In the genomic region with DNA sequence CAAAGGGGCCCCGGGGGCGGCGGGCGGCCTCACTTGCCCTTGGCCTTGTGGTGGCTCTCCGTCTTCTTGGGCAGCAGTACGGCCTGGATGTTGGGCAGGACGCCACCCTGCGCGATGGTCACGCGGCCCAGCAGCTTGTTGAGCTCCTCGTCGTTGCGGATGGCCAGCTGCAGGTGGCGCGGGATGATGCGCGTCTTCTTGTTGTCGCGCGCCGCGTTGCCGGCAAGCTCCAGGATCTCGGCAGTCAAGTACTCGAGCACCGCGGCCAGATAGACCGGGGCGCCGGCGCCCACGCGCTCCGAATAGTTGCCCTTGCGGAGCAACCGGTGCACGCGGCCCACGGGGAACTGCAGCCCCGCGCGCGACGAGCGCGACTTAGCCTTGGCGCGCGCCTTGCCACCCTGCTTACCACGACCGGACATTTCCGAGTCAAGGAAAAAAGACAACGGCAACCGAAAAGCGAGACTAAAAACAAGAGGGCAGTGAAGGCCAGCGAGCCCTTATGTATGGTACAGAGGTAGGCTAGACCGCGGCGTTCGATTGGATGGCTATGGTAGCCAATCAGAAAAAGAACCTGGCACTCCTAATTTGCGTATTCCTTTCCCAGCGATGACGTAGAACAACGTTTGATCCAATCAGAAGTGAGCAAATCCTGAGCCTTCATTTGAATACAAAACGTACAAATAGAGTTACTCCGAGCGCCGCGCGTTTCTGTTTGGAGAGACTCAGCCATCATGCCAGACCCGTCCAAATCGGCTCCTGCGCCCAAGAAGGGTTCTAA, we compare ENCODE assay signal across 8 cellular contexts. TPM values are rescaled to one million over a fixed set of nuclear protein-coding genes. Genes with fewer than 3 reads are reported as not detected.
DNase-seq lines count a peak whose midpoint lies in the region; ATAC-seq and TF ChIP-seq lines count a peak whose summit lies in the region.

No MANE protein-coding gene starts in this region.

- no peaks in the 10 kb centered on the region for H3F3A ChIP-seq in MM.1S (ENCODE audit: insufficient read depth, low read length)

- peak overlapping the region; percentile 43 for H3K9ac ChIP-seq in MM.1S (ENCODE audit: low read length)

- H3K27ac Mint-ChIP-seq in activated naive CD4-positive, alpha-beta T cell treated with anti-CD3 and anti-CD28 coated beads, Interleukin-2, amount 50 U/mL, for 24 hours: peak overlapping the region; percentile 93
- H3K27ac Mint-ChIP-seq in glutamatergic neuron (ENCODE audit: unreplicated experiment): peak overlapping the region; percentile 99

- no peaks in the 10 kb centered on the region for H3K9me3 Mint-ChIP-seq in activated naive CD4-positive, alpha-beta T cell treated with anti-CD3 and anti-CD28 coated beads, Interleukin-2, amount 50 U/mL, for 24 hours
- H3K9me3 Mint-ChIP-seq in glutamatergic neuron (ENCODE audit: unreplicated experiment): peaks cover 10% of the 10 kb centered on the region

- H3K4me3 ChIP-seq in MM.1S (ENCODE audit: low read length): peak overlapping the region; percentile 51
- H3K4me3 ChIP-seq in osteoblast (ENCODE audit: insufficient read depth, low read length): peak overlapping the region; percentile 83
- peak overlapping the region; percentile 71 for H3K4me3 ChIP-seq in thoracic aorta

- H3K9me3 ChIP-seq in MM.1S (replicated peaks; ENCODE audit: insufficient read depth, low read length) (no peaks in the 10 kb centered on the region), osteoblast (ENCODE audit: low read depth, low read length) (no peaks in the 10 kb centered on the region), thoracic aorta (no peaks in the 10 kb centered on the region)

- H3K79me2 ChIP-seq in MM.1S (ENCODE audit: low read length): no peaks in the 10 kb centered on the region
- peaks cover 5% of the 10 kb centered on the region for H3K79me2 ChIP-seq in osteoblast (ENCODE audit: insufficient read depth, low read length)

- H3K27me3 Mint-ChIP-seq in activated naive CD4-positive, alpha-beta T cell treated with anti-CD3 and anti-CD28 coated beads, Interleukin-2, amount 50 U/mL, for 24 hours: peaks cover 4% of the 10 kb centered on the region
- H3K27me3 Mint-ChIP-seq in glutamatergic neuron (ENCODE audit: unreplicated experiment): peaks cover 15% of the 10 kb centered on the region

- H3K4me2 ChIP-seq in MM.1S (ENCODE audit: low read depth, low read length): peak overlapping the region; percentile 60; the same call in 1 of the 2 replicates
- peak overlapping the region; percentile 92 for H3K4me2 ChIP-seq in osteoblast (ENCODE audit: insufficient read depth, low read length)

- in situ Hi-C loops in G401 (cut with HindIII; ENCODE audit: low sequenced_read_pairs): no loop called here
- in situ Hi-C loops in SK-MEL-5 (cut with HindIII; ENCODE audit: low pct_unique_long_range_greater_than_20kb, low sequenced_read_pairs): no loop called here

- no peaks in the 10 kb centered on the region for H3K9me2 ChIP-seq in MM.1S (replicated peaks; ENCODE audit: insufficient read depth, low read length)

- H3K27ac ChIP-seq in MM.1S (ENCODE audit: low read length) (peak overlapping the region; percentile 66; the same call in 1 of the 2 replicates), osteoblast (ENCODE audit: low read depth, low read length) (peak overlapping the region; percentile 61), thoracic aorta (peak overlapping the region; percentile 20 to 27)

- H3K27me3 ChIP-seq in MM.1S (replicated peaks; ENCODE audit: insufficient read depth, low read length) (0 out of 2 replicates have a peak, but pooled peaks cover 3% of the 10 kb centered on the region), osteoblast (ENCODE audit: insufficient read depth, low read length) (peaks cover 18% of the 10 kb centered on the region), thoracic aorta (replicated peaks; ENCODE audit: insufficient read depth) (peaks cover 5% of the 10 kb centered on the region)

- peak overlapping the region; percentile 94 for H3K4me3 Mint-ChIP-seq in activated naive CD4-positive, alpha-beta T cell treated with anti-CD3 and anti-CD28 coated beads, Interleukin-2, amount 50 U/mL, for 24 hours
- H3K4me3 Mint-ChIP-seq in glutamatergic neuron (ENCODE audit: unreplicated experiment): peak overlapping the region; percentile 98

- no peaks in the 10 kb centered on the region for H3K36me3 Mint-ChIP-seq in activated naive CD4-positive, alpha-beta T cell treated with anti-CD3 and anti-CD28 coated beads, Interleukin-2, amount 50 U/mL, for 24 hours
- no peaks in the 10 kb centered on the region for H3K36me3 Mint-ChIP-seq in glutamatergic neuron (ENCODE audit: unreplicated experiment)

- H3K36me3 ChIP-seq in MM.1S (replicated peaks; ENCODE audit: insufficient read depth, low read length): no peaks in the 10 kb centered on the region
- no peaks in the 10 kb centered on the region for H3K36me3 ChIP-seq in osteoblast (ENCODE audit: insufficient read depth, low read length)
- no peaks in the 10 kb centered on the region for H3K36me3 ChIP-seq in thoracic aorta

- H4K20me1 ChIP-seq in MM.1S (ENCODE audit: insufficient read depth, low read length): no peaks in the 10 kb centered on the region
- H4K20me1 ChIP-seq in osteoblast (ENCODE audit: insufficient read depth, low read length): no peaks in the 10 kb centered on the region

- peaks cover 16% of the 10 kb centered on the region; the same call in 1 of the 2 replicates for H3K4me1 ChIP-seq in MM.1S (ENCODE audit: low read length)
- peaks cover 4% of the 10 kb centered on the region for H3K4me1 ChIP-seq in osteoblast (ENCODE audit: insufficient read depth, low read length)
- H3K4me1 ChIP-seq in thoracic aorta (ENCODE audit: control insufficient read depth in 1 of 2, low read depth in 2 of 2): peaks cover 3 to 27% of the 10 kb centered on the region in 2 donors

- DNase-seq in G401 (ENCODE audit: low spot score): peak; percentile 100
- DNase-seq in H4 (ENCODE audit: low spot score): peak; percentile 99
- DNase-seq in MM.1S: peak; percentile 90
- DNase-seq in SK-MEL-5 (ENCODE audit: low read depth, low spot score): peak; percentile 99
- peak; percentile 89 for DNase-seq in glutamatergic neuron
- DNase-seq in osteoblast (ENCODE audit: insufficient read length, low spot score, missing footprints): peak; percentile 99
- DNase-seq in thoracic aorta (ENCODE audit: low spot score): peak; percentile 62

- peaks cover 42% of the 10 kb centered on the region for H3K4me1 Mint-ChIP-seq in activated naive CD4-positive, alpha-beta T cell treated with anti-CD3 and anti-CD28 coated beads, Interleukin-2, amount 50 U/mL, for 24 hours
- peaks cover 10% of the 10 kb centered on the region for H3K4me1 Mint-ChIP-seq in glutamatergic neuron (ENCODE audit: low read depth, unreplicated experiment)

- no peak; the same call in 1 of the 2 replicates for TF ChIP-seq CTCF in MM.1S (IDR thresholded peaks at IDR 0.05; ENCODE audit: low read length)
- TF ChIP-seq CTCF in glutamatergic neuron (IDR thresholded peaks at IDR 0.05; ENCODE audit: partially characterized antibody, unreplicated experiment): peak; percentile 59
- TF ChIP-seq CTCF in osteoblast (IDR thresholded peaks at IDR 0.05; ENCODE audit: extremely low read depth, low read depth, low read length): no peak
- TF ChIP-seq CTCF in thoracic aorta (IDR thresholded peaks at IDR 0.05): no peak

- 0 out of 2 replicates have a peak overlapping the region, but pooled peaks have one; percentile 8 for H2AFZ ChIP-seq in MM.1S (ENCODE audit: low read length)
- peak overlapping the region; percentile 91 for H2AFZ ChIP-seq in osteoblast (ENCODE audit: low read length)

- ATAC-seq in thoracic aorta (ENCODE audit: insufficient number of reproducible peaks, low FRiP score, low read depth): peak; percentile 47

RNA-seq across cellular contexts. Expression of gene RNF187, which starts 29.6 kb away (rescaled TPM):
- 136 and 168 TPM in 2 replicates for total RNA-seq in G401 (2014; rRNA removed; shearing (Covaris generic))
- total RNA-seq in H4 (2014; rRNA removed; shearing (Covaris generic)): 44.9 and 80.6 TPM in 2 replicates
- total RNA-seq in SK-MEL-5 (2014; rRNA removed; shearing (Covaris generic)): 58.5 and 103 TPM in 2 replicates
- polyA plus RNA-seq in SK-MEL-5 (2015; cell fraction: cytosol; rRNA removed): 104 and 118 TPM in 2 replicates
- 14.5 and 19.9 TPM in 2 replicates for polyA plus RNA-seq in SK-MEL-5 (2015; cell fraction: nucleus; rRNA removed)
- 201 TPM for total RNA-seq in glutamatergic neuron (ENCODE audit: unreplicated experiment)
- total RNA-seq in osteoblast: 46.0 and 52.5 TPM in 2 replicates
- total RNA-seq in thoracic aorta: 10 to 100 TPM; 35.6 to 70.1 TPM

RNA-seq across cellular contexts. Expression of gene TRIM17, which starts 40.9 kb away (rescaled TPM):
- total RNA-seq in G401 (2014; rRNA removed; shearing (Covaris generic)): not detected in 2 replicates
- total RNA-seq in H4 (2014; rRNA removed; shearing (Covaris generic)): not detected in 2 replicates
- total RNA-seq in SK-MEL-5 (2014; rRNA removed; shearing (Covaris generic)): not detected in 2 replicates
- not detected in 2 replicates for polyA plus RNA-seq in SK-MEL-5 (2015; cell fraction: cytosol; rRNA removed)
- not detected in 2 replicates for polyA plus RNA-seq in SK-MEL-5 (2015; cell fraction: nucleus; rRNA removed)
- total RNA-seq in glutamatergic neuron (ENCODE audit: unreplicated experiment) (not detected), osteoblast (under 0.01 TPM in 1 of 2 replicates, not detected in the other), thoracic aorta (under 1 TPM in 1 of 2 donors, not detected in 1; 0.56 TPM)

RNA-seq across cellular contexts. Expression of gene TRIM11, which starts 51.0 kb away (rescaled TPM):
- total RNA-seq in G401 (2014; rRNA removed; shearing (Covaris generic)): 40.4 and 43.6 TPM in 2 replicates
- total RNA-seq in H4 (2014; rRNA removed; shearing (Covaris generic)): 6.8 and 8.4 TPM in 2 replicates
- total RNA-seq in SK-MEL-5 (2014; rRNA removed; shearing (Covaris generic)): 14.7 and 17.0 TPM in 2 replicates
- 41.5 and 45.8 TPM in 2 replicates for polyA plus RNA-seq in SK-MEL-5 (2015; cell fraction: cytosol; rRNA removed)
- 53.1 and 63.5 TPM in 2 replicates for polyA plus RNA-seq in SK-MEL-5 (2015; cell fraction: nucleus; rRNA removed)
- total RNA-seq in glutamatergic neuron (ENCODE audit: unreplicated experiment): 41.0 TPM
- total RNA-seq in osteoblast: 22.1 and 25.7 TPM in 2 replicates
- 10 to 100 TPM; 30.1 to 32.5 TPM for total RNA-seq in thoracic aorta

Comparison
In these comparisons a context has a peak if more than half of its experiments do, and no peak if none do; other contexts are left out.
1. Peak in every context shown above with its lines: DNase-seq, ATAC-seq, H3K4me3 ChIP-seq and H3K27ac ChIP-seq.